12 cellular contexts compared by ENCODE assay signal in the genomic region with DNA sequence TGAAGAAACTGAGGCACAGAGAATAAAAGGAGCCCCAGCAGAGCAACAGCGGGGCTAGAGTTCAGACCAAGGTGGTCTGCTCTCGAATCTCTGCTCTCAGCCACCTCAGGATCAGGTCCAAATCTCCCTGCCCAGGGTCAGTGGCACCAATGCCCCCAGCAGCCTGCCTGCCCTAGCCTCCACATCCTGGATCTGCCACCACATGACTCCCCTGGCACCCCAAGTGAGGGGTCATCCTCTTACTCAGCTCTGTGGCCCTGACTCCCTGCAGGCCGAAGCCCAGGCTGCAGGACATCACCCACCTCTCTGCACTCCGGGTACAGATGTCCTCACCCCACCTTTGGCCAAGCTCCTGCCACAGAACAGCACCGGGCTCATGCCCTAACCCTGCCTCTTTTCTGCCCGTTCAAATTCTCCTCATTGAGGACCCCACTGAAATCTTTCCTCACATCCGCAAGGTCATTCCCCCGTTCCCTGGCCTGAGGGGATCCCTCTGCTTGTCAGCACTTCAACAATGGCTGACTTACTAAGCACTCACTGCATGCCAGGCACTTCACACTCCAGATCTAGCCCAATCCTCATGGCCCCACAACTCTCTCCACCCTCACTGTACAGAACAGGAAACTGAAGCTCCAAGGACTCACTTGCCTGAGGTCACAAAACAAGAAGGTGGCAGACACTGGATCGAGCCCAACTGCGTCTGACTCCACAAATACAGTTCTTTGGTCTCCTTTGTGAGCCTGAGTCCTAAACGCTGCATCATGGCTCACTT. TPM values are rescaled to one million over a fixed set of nuclear protein-coding genes. Genes with fewer than 3 reads are reported as not detected.
A peak's percentile ranks its signal among the peaks of the same experiment; 100 is the strongest.
DNase-seq lines count a peak whose midpoint lies in the region; ATAC-seq and TF ChIP-seq lines count a peak whose summit lies in the region.
"Had no signal": no experiment of that assay in that cellular context is flagged by ENCODE, and none has a peak within 500 bp of the region (broad histone marks: within the 10 kb centered on the region; RNA-seq: fewer than 3 reads in every experiment).

No MANE protein-coding gene starts in this region.

- H3K36me3 Mint-ChIP-seq in activated T-cell treated with anti-CD3 and anti-CD28 coated beads, Interleukin-2, amount 50 U/mL, for 24 hours (ENCODE audit: low read depth): peaks cover 77% of the 10 kb centered on the region
- H3K36me3 Mint-ChIP-seq in WTC11: peaks cover 57% of the 10 kb centered on the region
- peaks cover 37% of the 10 kb centered on the region for H3K36me3 Mint-ChIP-seq in osteocyte (ENCODE audit: unreplicated experiment)

- no peaks in the 10 kb centered on the region for H3K9me3 ChIP-seq in fibroblast of lung (ENCODE audit: control insufficient read depth, insufficient read depth, low read depth, low read length)
- H3K9me3 ChIP-seq: suprapubic skin had no signal

- H3K4me2 ChIP-seq in fibroblast of lung (ENCODE audit: extremely low read depth, insufficient read depth, low read length): peak overlapping the region; percentile 46

- H2AFZ ChIP-seq in fibroblast of lung (ENCODE audit: low read length): no peak overlapping the region

- H3K9me3 Mint-ChIP-seq in activated T-cell treated with anti-CD3 and anti-CD28 coated beads, Interleukin-2, amount 50 U/mL, for 24 hours: no peaks in the 10 kb centered on the region
- H3K9me3 Mint-ChIP-seq in WTC11 (no peaks in the 10 kb centered on the region), osteocyte (ENCODE audit: unreplicated experiment) (no peaks in the 10 kb centered on the region)

- CTCF ChIA-PET in WTC11 (lab: Charles Lee): no interaction called here

- H3K9ac ChIP-seq in fibroblast of lung (ENCODE audit: insufficient read depth, low read length): no peak overlapping the region

- H3K36me3 ChIP-seq in fibroblast of lung (ENCODE audit: control insufficient read depth, insufficient read depth, low read length): peaks cover 41% of the 10 kb centered on the region

- intact Hi-C loops in sciatic nerve (cut with DNase I): loop anchor here (10.0 kb wide), 1 partner anchor 64 kb away; the partner anchor contains the start of genes CIAO2A and SNX1

- ATAC-seq in WTC11: no peak
- ATAC-seq in sciatic nerve: no peak
- no peak for ATAC-seq in HG03039 (IDR thresholded peaks at IDR 0.05; ENCODE audit: unreplicated experiment)

- no peaks in the 10 kb centered on the region for H4K20me1 ChIP-seq in fibroblast of lung (ENCODE audit: control insufficient read depth, extremely low read depth, insufficient read depth, low read length)

- no peaks in the 10 kb centered on the region for H3K27me3 ChIP-seq in fibroblast of lung (ENCODE audit: control insufficient read depth, insufficient read depth, low read length)
- H3K27me3 ChIP-seq: suprapubic skin had no signal

- H3K27ac ChIP-seq in fibroblast of lung (ENCODE audit: insufficient read depth, low read length): no peak overlapping the region
- H3K27ac ChIP-seq: suprapubic skin had no signal

- H3K4me1 Mint-ChIP-seq in activated T-cell treated with anti-CD3 and anti-CD28 coated beads, Interleukin-2, amount 50 U/mL, for 24 hours (ENCODE audit: low read depth): peaks cover 33% of the 10 kb centered on the region
- H3K4me1 Mint-ChIP-seq in WTC11 (peaks cover 10% of the 10 kb centered on the region), osteocyte (ENCODE audit: unreplicated experiment) (peaks cover 34% of the 10 kb centered on the region)

- H3K79me2 ChIP-seq in fibroblast of lung (ENCODE audit: control insufficient read depth, insufficient read depth, low read length): peaks cover 36% of the 10 kb centered on the region

- peak overlapping the region; percentile 71 for H3K27ac Mint-ChIP-seq in activated T-cell treated with anti-CD3 and anti-CD28 coated beads, Interleukin-2, amount 50 U/mL, for 24 hours
- peak overlapping the region; percentile 24 for H3K27ac Mint-ChIP-seq in WTC11
- peak overlapping the region; percentile 64 for H3K27ac Mint-ChIP-seq in osteocyte (ENCODE audit: unreplicated experiment)

- H3K4me3 Mint-ChIP-seq in activated T-cell treated with anti-CD3 and anti-CD28 coated beads, Interleukin-2, amount 50 U/mL, for 24 hours: no peak overlapping the region
- no peak overlapping the region for H3K4me3 Mint-ChIP-seq in WTC11
- H3K4me3 Mint-ChIP-seq in osteocyte (ENCODE audit: unreplicated experiment): no peak overlapping the region

- POLR2A ChIA-PET in WTC11 (lab: Charles Lee): no interaction called here

- H3K27me3 Mint-ChIP-seq in activated T-cell treated with anti-CD3 and anti-CD28 coated beads, Interleukin-2, amount 50 U/mL, for 24 hours: peaks cover under 1% of the 10 kb centered on the region
- peaks cover under 1% of the 10 kb centered on the region for H3K27me3 Mint-ChIP-seq in WTC11 (ENCODE audit: low read depth)
- no peaks in the 10 kb centered on the region for H3K27me3 Mint-ChIP-seq in osteocyte (ENCODE audit: unreplicated experiment)

- peaks cover 3% of the 10 kb centered on the region for H3K4me1 ChIP-seq in fibroblast of lung (ENCODE audit: control insufficient read depth, extremely low read depth, insufficient read depth, low read length)

- H3K4me3 ChIP-seq in fibroblast of lung (replicated peaks in 1 of 4; ENCODE audit: control extremely low read depth in 1 of 4, insufficient read depth in 1 of 4, low read depth in 3 of 4, low read length in 4 of 4): no peak overlapping the region
- H3K4me3 ChIP-seq: suprapubic skin had no signal

- no peak for DNase-seq in activated T-cell treated with anti-CD3 and anti-CD28 coated beads, Interleukin-2, amount 50 U/mL, for 24 hours
- no peak for DNase-seq in activated T-cell treated with anti-CD3 and anti-CD28 coated beads, Interleukin-2, amount 50 U/mL, for 48 hours
- DNase-seq in WTC11 (ENCODE audit: low spot score) (no peak), fibroblast of lung (ENCODE audit: low read depth in 2 of 2) (no peak), osteocyte (ENCODE audit: extremely low spot score, unreplicated experiment) (no peak), OCI-M1 (lab: John Stamatoyannopoulos, UW) (no peak), sciatic nerve (ENCODE audit: low spot score) (no peak)
- DNase-seq: dermis blood vessel endothelial cell; NCI-H1694; NK-92 treated with Interleukin-12 subunit alpha and Interleukin-12 subunit beta, amount 100 ng/mL, for 24 hours had no signal

- TF ChIP-seq CTCF in WTC11 (IDR thresholded peaks at IDR 0.05): no peak
- TF ChIP-seq CTCF in fibroblast of lung (conservative IDR thresholded peaks at IDR 0.05 in 1 of 2, IDR thresholded peaks at IDR 0.05 in 1 of 2; ENCODE audit: low read depth in 1 of 2, low read length in 2 of 2): no peak
- TF ChIP-seq CTCF in osteocyte (IDR thresholded peaks at IDR 0.05): no peak

TF ChIP-seq in WTC11, 78 proteins besides CTCF, POLR2A, EP300 and RAD21:
- TF ChIP-seq ZNF263 (CRISPR knock-in tag; IDR thresholded peaks at IDR 0.05; ENCODE audit: low read depth) (no peak), ARID4B (CRISPR knock-in tag; IDR thresholded peaks at IDR 0.05; ENCODE audit: borderline replicate concordance) (no peak)
- TF ChIP-seq, protein P1, sequence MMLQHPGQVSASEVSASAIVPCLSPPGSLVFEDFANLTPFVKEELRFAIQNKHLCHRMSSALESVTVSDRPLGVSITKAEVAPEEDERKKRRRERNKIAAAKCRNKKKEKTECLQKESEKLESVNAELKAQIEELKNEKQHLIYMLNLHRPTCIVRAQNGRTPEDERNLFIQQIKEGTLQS (CRISPR knock-in tag; conservative IDR thresholded peaks at IDR 0.05): no peak

RNA-seq across cellular contexts. Expression of gene PPIB, which starts 4.3 kb away (rescaled TPM):
- total RNA-seq in WTC11 (2021) (469 to 495 TPM (median 485 TPM) in 3 replicates), fibroblast of lung (639 and 776 TPM in 2 replicates), osteocyte (698 and 746 TPM in 2 replicates), sciatic nerve (218 TPM)
- polyA plus RNA-seq in fibroblast of lung: 1,174 and 1,227 TPM in 2 replicates
- 1,013 and 1,052 TPM in 2 replicates for polyA plus RNA-seq in fibroblast of lung (2012)
- polyA minus RNA-seq in fibroblast of lung (ENCODE audit: low replicate concordance): 484 and 584 TPM in 2 replicates

RNA-seq across cellular contexts. Expression of gene SNX22, which starts 7.0 kb away (rescaled TPM):
- total RNA-seq in WTC11 (2021) (5.9 to 6.1 TPM (median 5.9 TPM) in 3 replicates), fibroblast of lung (0.17 and 0.26 TPM in 2 replicates), osteocyte (0.24 and 0.31 TPM in 2 replicates), sciatic nerve (2.1 TPM)
- 0.07 TPM in 1 of 2 replicates, not detected in the other for polyA plus RNA-seq in fibroblast of lung
- 0.69 and 0.82 TPM in 2 replicates for polyA plus RNA-seq in fibroblast of lung (2012)
- polyA minus RNA-seq in fibroblast of lung (ENCODE audit: low replicate concordance): 0.12 TPM in 1 of 2 replicates, not detected in the other
